In genomic region chr2:63050186-63050915, GRCh38 we compare ENCODE assay signal across 1 cellular context.
TF ChIP-seq lines count a peak whose summit lies in the region.

Gene OTX1 (plus strand): TSS chr2:63050830. CDS start chr2:63052991, 2,161 bp downstream.

TF ChIP-seq in K562, 482 proteins besides CTCF, POLR2A, EP300 and RAD21 (continued from another document and continues in another):
- TF ChIP-seq ZBTB40 (IDR thresholded peaks at IDR 0.05): no peak
- TF ChIP-seq ZBTB40 (CRISPR knock-in tag; IDR thresholded peaks at IDR 0.05): no peak
- no peak for TF ChIP-seq U2AF2 (optimal IDR thresholded peaks at IDR 0.05; ENCODE audit: low read depth, low read length)
- TF ChIP-seq CBX3 (IDR thresholded peaks at IDR 0.05; ENCODE audit: borderline replicate concordance in 1 of 2, low read length in 2 of 2): 0 out of 3 replicates have a peak, but pooled peaks of 1 of the 2 experiments have one; percentile 12
- TF ChIP-seq ZNF316 (IDR thresholded peaks at IDR 0.05): no peak
- TF ChIP-seq ZNF766 (CRISPR knock-in tag; conservative IDR thresholded peaks at IDR 0.05): no peak
- TF ChIP-seq L3MBTL2 (IDR thresholded peaks at IDR 0.05): peak; percentile 87
- TF ChIP-seq ZNF695 (CRISPR knock-in tag; IDR thresholded peaks at IDR 0.05): no peak
- TF ChIP-seq PTBP1 (IDR thresholded peaks at IDR 0.05; ENCODE audit: low read depth, low read length): no peak
- TF ChIP-seq YY1 (IDR thresholded peaks at IDR 0.05; ENCODE audit: borderline replicate concordance in 1 of 3, control insufficient read depth in 1 of 3, extremely low read depth in 1 of 3, insufficient read depth in 3 of 3, insufficient read length in 1 of 3, insufficient replicate concordance in 2 of 3, low read depth in 1 of 3, low read length in 2 of 3): peak in 1 of 3 experiments; percentile 59
- peak; percentile 68 for TF ChIP-seq TBP (optimal IDR thresholded peaks at IDR 0.05; ENCODE audit: low read depth, low read length)
- TF ChIP-seq, protein P1, sequence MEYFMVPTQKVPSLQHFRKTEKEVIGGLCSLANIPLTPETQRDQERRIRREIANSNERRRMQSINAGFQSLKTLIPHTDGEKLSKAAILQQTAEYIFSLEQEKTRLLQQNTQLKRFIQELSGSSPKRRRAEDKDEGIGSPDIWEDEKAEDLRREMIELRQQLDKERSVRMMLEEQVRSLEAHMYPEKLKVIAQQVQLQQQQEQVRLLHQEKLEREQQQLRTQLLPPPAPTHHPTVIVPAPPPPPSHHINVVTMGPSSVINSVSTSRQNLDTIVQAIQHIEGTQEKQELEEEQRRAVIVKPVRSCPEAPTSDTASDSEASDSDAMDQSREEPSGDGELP (CRISPR knock-in tag; IDR thresholded peaks at IDR 0.05; ENCODE audit: borderline replicate concordance): no peak
- TF ChIP-seq CEBPG (CRISPR knock-in tag; IDR thresholded peaks at IDR 0.05): no peak
- no peak for TF ChIP-seq CEBPG (tag; conservative IDR thresholded peaks at IDR 0.05 in 1 of 2, IDR thresholded peaks at IDR 0.05 in 1 of 2)
- peak; percentile 99 for TF ChIP-seq VEZF1 (CRISPR knock-in tag; IDR thresholded peaks at IDR 0.05)
- TF ChIP-seq CHD7 (IDR thresholded peaks at IDR 0.05; ENCODE audit: low read depth, low read length): no peak
- TF ChIP-seq KDM5B (IDR thresholded peaks at IDR 0.05; ENCODE audit: insufficient replicate concordance, low read depth, low read length): peak; percentile 48
- TF ChIP-seq RBFOX2 (IDR thresholded peaks at IDR 0.05; ENCODE audit: low read depth, low read length): peak; percentile 85
- TF ChIP-seq GMEB1 (CRISPR knock-in tag; IDR thresholded peaks at IDR 0.05): 0 out of 2 replicates have a peak, but pooled peaks have one; percentile 23
- no peak for TF ChIP-seq ZNF324 (CRISPR knock-in tag; IDR thresholded peaks at IDR 0.05)
- peak; percentile 60; the same call in 1 of the 2 replicates for TF ChIP-seq POLR2AphosphoS5 (IDR thresholded peaks at IDR 0.05; ENCODE audit: control insufficient read depth, insufficient read depth, low read depth, low read length)
- TF ChIP-seq, protein P2, sequence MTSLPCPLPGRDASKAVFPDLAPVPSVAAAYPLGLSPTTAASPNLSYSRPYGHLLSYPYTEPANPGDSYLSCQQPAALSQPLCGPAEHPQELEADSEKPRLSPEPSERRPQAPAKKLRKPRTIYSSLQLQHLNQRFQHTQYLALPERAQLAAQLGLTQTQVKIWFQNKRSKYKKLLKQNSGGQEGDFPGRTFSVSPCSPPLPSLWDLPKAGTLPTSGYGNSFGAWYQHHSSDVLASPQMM (CRISPR knock-in tag; IDR thresholded peaks at IDR 0.05): no peak
- TF ChIP-seq, protein P3, sequence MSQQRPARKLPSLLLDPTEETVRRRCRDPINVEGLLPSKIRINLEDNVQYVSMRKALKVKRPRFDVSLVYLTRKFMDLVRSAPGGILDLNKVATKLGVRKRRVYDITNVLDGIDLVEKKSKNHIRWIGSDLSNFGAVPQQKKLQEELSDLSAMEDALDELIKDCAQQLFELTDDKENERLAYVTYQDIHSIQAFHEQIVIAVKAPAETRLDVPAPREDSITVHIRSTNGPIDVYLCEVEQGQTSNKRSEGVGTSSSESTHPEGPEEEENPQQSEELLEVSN (IDR thresholded peaks at IDR 0.05; ENCODE audit: borderline replicate concordance in 1 of 2, extremely low read depth in 1 of 2, insufficient read depth in 1 of 2, insufficient read length in 1 of 2, low read depth in 1 of 2, low read length in 1 of 2, poor library complexity in 1 of 2, severe bottlenecking in 1 of 2): peak; percentile 81 to 97
- no peak for TF ChIP-seq ZNF23 (CRISPR knock-in tag; IDR thresholded peaks at IDR 0.05)
- TF ChIP-seq SMAD1 (IDR thresholded peaks at IDR 0.05; ENCODE audit: low read depth, low read length, partially characterized antibody): no peak
